Comparison of ENCODE assay signal across 10 cellular contexts in genomic region chr11:66112640-66113098, GRCh38. TPM values are rescaled to one million over a fixed set of nuclear protein-coding genes. Genes with fewer than 3 reads are reported as not detected.
DNase-seq lines count a peak whose midpoint lies in the region; ATAC-seq, FAIRE-seq and TF ChIP-seq lines count a peak whose summit lies in the region.
"Had no signal": no experiment of that assay in that cellular context is flagged by ENCODE, and none has a peak within 500 bp of the region (broad histone marks: within the 10 kb centered on the region; RNA-seq: fewer than 3 reads in every experiment).

No MANE protein-coding gene starts in this region.

- 32% methylated on average over 2 of the region's 2 CpGs for WGBS in liver
- WGBS in HepG2 (ENCODE audit: low lambda C conversion rate) = 63% methylated on average over 2 of the region's 2 CpGs
- 27 to 33% methylated on average over 2 of the region's 2 CpGs for WGBS in sigmoid colon, 2 donors

- H3K9me3 ChIP-seq in liver (ENCODE audit: control insufficient read depth in 4 of 4, low read length in 3 of 4) (no peaks in the 10 kb centered on the region), HepG2 (ENCODE audit: low read length) (no peaks in the 10 kb centered on the region), right atrium auricular region (no peaks in the 10 kb centered on the region), sigmoid colon (no peaks in the 10 kb centered on the region)

- H3K27me3 Mint-ChIP-seq in activated CD4-positive, alpha-beta memory T cell treated with anti-CD3 and anti-CD28 coated beads, Interleukin-2, amount 10 ng/mL, durations not matched to agents 7 days and 5 days = no peaks in the 10 kb centered on the region
- H3K27me3 Mint-ChIP-seq: brain had no signal

- H4K20me1 ChIP-seq in HepG2 (ENCODE audit: insufficient read depth, low read length) = no peaks in the 10 kb centered on the region

- H3K9ac ChIP-seq in liver (ENCODE audit: low read depth in 1 of 2, low read length in 2 of 2) = no peak overlapping the region
- H3K9ac ChIP-seq in HepG2 (ENCODE audit: insufficient read depth, low read depth, low read length) = no peak overlapping the region

- no peak for TF ChIP-seq CTCF in liver (IDR thresholded peaks at IDR 0.05; ENCODE audit: low read depth, low read length, missing input control)
- no peak for TF ChIP-seq CTCF in HepG2 (CRISPR knock-in tag; IDR thresholded peaks at IDR 0.05)
- TF ChIP-seq CTCF in right atrium auricular region (IDR thresholded peaks at IDR 0.05) = no peak
- TF ChIP-seq CTCF in sigmoid colon (IDR thresholded peaks at IDR 0.05) = no peak

- no peak overlapping the region for H2AFZ ChIP-seq in HepG2 (ENCODE audit: low read length)

- H3K27ac ChIP-seq in liver (ENCODE audit: low read depth in 1 of 2, low read length in 2 of 2) (no peak overlapping the region), HepG2 (ENCODE audit: extremely low read length, insufficient read depth, low read length) (no peak overlapping the region), right atrium auricular region (peak overlapping the region in 1 of 2 donors; percentile 70), sigmoid colon (peak overlapping the region in 1 of 4 donors; percentile 39)

- CTCF ChIA-PET in HepG2 (lab: Yijun Ruan, JAX; ENCODE audit: low intra/inter-chr PET ratio, low total read pairs) = no interaction called here
- CTCF ChIA-PET in activated CD4-positive, alpha-beta memory T cell treated with anti-CD3 and anti-CD28 coated beads, Interleukin-2, amount 10 ng/mL, durations not matched to agents 7 days and 5 days (lab: Charles Lee) = no interaction called here

- H3K4me3 ChIP-seq in liver (ENCODE audit: low read depth in 1 of 3, low read length in 3 of 3) = no peak overlapping the region
- no peak overlapping the region for H3K4me3 ChIP-seq in HepG2 (replicated peaks in 1 of 3; ENCODE audit: insufficient read depth in 1 of 3, low read depth in 2 of 3, low read length in 3 of 3)
- H3K4me3 ChIP-seq in right atrium auricular region = no peak overlapping the region
- H3K4me3 ChIP-seq in sigmoid colon = no peak overlapping the region

- no peaks in the 10 kb centered on the region for H3K9me3 Mint-ChIP-seq in activated CD4-positive, alpha-beta memory T cell treated with anti-CD3 and anti-CD28 coated beads, Interleukin-2, amount 10 ng/mL, durations not matched to agents 7 days and 5 days
- H3K9me3 Mint-ChIP-seq: brain had no signal

- peak overlapping the region; percentile 10 for H3K27ac Mint-ChIP-seq in activated CD4-positive, alpha-beta memory T cell treated with anti-CD3 and anti-CD28 coated beads, Interleukin-2, amount 10 ng/mL, durations not matched to agents 7 days and 5 days

- TF ChIP-seq EP300 in HepG2 (IDR thresholded peaks at IDR 0.05; ENCODE audit: low read depth in 2 of 2, low read length in 2 of 2) (no peak), HepG2 (CRISPR knock-in tag; IDR thresholded peaks at IDR 0.05; ENCODE audit: borderline replicate concordance) (no peak), sigmoid colon (IDR thresholded peaks at IDR 0.05) (no peak)

- H3K4me2 ChIP-seq in HepG2 (ENCODE audit: low read depth, low read length) = no peak overlapping the region

- FAIRE-seq in HepG2 (lab: Jason Lieb, UNC) = no peak
- no peak for FAIRE-seq in urothelium cell line (lab: Jason Lieb, UNC)

- TF ChIP-seq POLR2A in HepG2 (IDR thresholded peaks at IDR 0.05; ENCODE audit: insufficient read depth in 1 of 2, low read depth in 2 of 2, low read length in 2 of 2) = no peak
- TF ChIP-seq POLR2A in sigmoid colon (IDR thresholded peaks at IDR 0.05) = no peak

- ATAC-seq in HepG2 = no peak
- ATAC-seq in GM19324 (IDR thresholded peaks at IDR 0.05; ENCODE audit: low FRiP score, unreplicated experiment) = no peak

- H3K79me2 ChIP-seq in HepG2 (ENCODE audit: insufficient read depth, low read length) = peaks cover 2% of the 10 kb centered on the region

- H3K36me3 ChIP-seq in liver (ENCODE audit: control insufficient read depth in 4 of 4, insufficient read depth in 3 of 4, low read depth in 1 of 4, low read length in 3 of 4) = no peaks in the 10 kb centered on the region
- no peaks in the 10 kb centered on the region for H3K36me3 ChIP-seq in HepG2 (replicated peaks in 1 of 2; ENCODE audit: control insufficient read depth in 1 of 2, insufficient read depth in 2 of 2, low read length in 2 of 2)
- H3K36me3 ChIP-seq in right atrium auricular region = no peaks in the 10 kb centered on the region
- H3K36me3 ChIP-seq in sigmoid colon = no peaks in the 10 kb centered on the region

- no peak overlapping the region for H3K4me3 Mint-ChIP-seq in activated CD4-positive, alpha-beta memory T cell treated with anti-CD3 and anti-CD28 coated beads, Interleukin-2, amount 10 ng/mL, durations not matched to agents 7 days and 5 days
- H3K4me3 Mint-ChIP-seq: brain had no signal

- in situ Hi-C loops in HepG2 (cut with HindIII; ENCODE audit: extremely low pct_ligation_motif_present, low pct_unique_long_range_greater_than_20kb) = no loop called here

- H3K4me1 ChIP-seq in liver (ENCODE audit: control insufficient read depth in 4 of 4, insufficient read depth in 4 of 4, low read length in 3 of 4) (peaks cover 0 to 5% (median 2%) of the 10 kb centered on the region in 4 donors), HepG2 (ENCODE audit: insufficient read depth, low read length) (peaks cover 61% of the 10 kb centered on the region), right atrium auricular region (peaks cover 0 to 48% of the 10 kb centered on the region in 2 donors), sigmoid colon (peaks cover 0 to 26% (median 22%) of the 10 kb centered on the region in 4 donors)

- DNase-seq in HepG2 (ENCODE audit: low spot score) (no peak), right atrium auricular region (ENCODE audit: low spot score) (peak; percentile 65), urothelium cell line (ENCODE audit: low spot score) (peak; percentile 18), DMS53 treated with DMSO at 0.1 percent for 48 hours (lab: John Stamatoyannopoulos, UW; ENCODE audit: unreplicated experiment) (no peak), sigmoid colon (no peak)
- no peak for DNase-seq in activated CD4-positive, alpha-beta memory T cell treated with anti-CD3 and anti-CD28 coated beads, Interleukin-2, amount 10 ng/mL, durations not matched to agents 7 days and 5 days
- DNase-seq: stimulated activated CD4-positive, alpha-beta T cell treated with anti-CD3 and anti-CD28 coated beads, Interleukin-4, amount 100 ng/mL, for 4 hours had no signal

- POLR2A ChIA-PET in HepG2 (lab: Yijun Ruan, JAX) = no interaction called here
- POLR2A ChIA-PET in activated CD4-positive, alpha-beta memory T cell treated with anti-CD3 and anti-CD28 coated beads, Interleukin-2, amount 10 ng/mL, durations not matched to agents 7 days and 5 days (lab: Charles Lee) = interaction anchor here (1.7 to 1.9 kb wide), 2 partner anchors 12 to 14 kb away, joined by 6 to 7 read pairs; no protein-coding TSS in a partner anchor

- peaks cover 82% of the 10 kb centered on the region for H3K4me1 Mint-ChIP-seq in activated CD4-positive, alpha-beta memory T cell treated with anti-CD3 and anti-CD28 coated beads, Interleukin-2, amount 10 ng/mL, durations not matched to agents 7 days and 5 days

- H3K27me3 ChIP-seq in liver (ENCODE audit: control insufficient read depth in 4 of 4, insufficient read depth in 4 of 4, low read length in 3 of 4) (no peaks in the 10 kb centered on the region), HepG2 (ENCODE audit: control insufficient read depth in 1 of 2, insufficient read depth in 2 of 2, low read length in 2 of 2) (no peaks in the 10 kb centered on the region), right atrium auricular region (no peaks in the 10 kb centered on the region), sigmoid colon (no peaks in the 10 kb centered on the region)

- no TSS peak for BruUV-seq in HepG2 (replicated peaks; lab: Mats Ljungman, UMichigan)

- H3K36me3 Mint-ChIP-seq in activated CD4-positive, alpha-beta memory T cell treated with anti-CD3 and anti-CD28 coated beads, Interleukin-2, amount 10 ng/mL, durations not matched to agents 7 days and 5 days (ENCODE audit: low read depth) = peaks cover 6% of the 10 kb centered on the region

- intact Hi-C loops in HepG2 (cut with micrococcal nuclease; ENCODE audit: unreplicated experiment) = no loop called here
- intact Hi-C loops in sigmoid colon (cut with DNase I) = no loop called here

- TF ChIP-seq RAD21 in liver (IDR thresholded peaks at IDR 0.05) = no peak
- TF ChIP-seq RAD21 in HepG2 (CRISPR knock-in tag; IDR thresholded peaks at IDR 0.05) = no peak

TF ChIP-seq in liver, 16 proteins besides CTCF, POLR2A, EP300 and RAD21 (continues in another document):
- peak; percentile 51 for TF ChIP-seq NR2F2 (IDR thresholded peaks at IDR 0.05)

TF ChIP-seq in HepG2, 621 proteins besides CTCF, POLR2A, EP300 and RAD21 (continues in another document):
- TF ChIP-seq FOXK2 (IDR thresholded peaks at IDR 0.05) = no peak

RNA-seq across cellular contexts. Expression of gene PACS1, which starts 42.6 kb away (rescaled TPM):
- total RNA-seq in liver (1 to 10 TPM; 7.1 to 9.1 TPM), HepG2 (2016; rRNA removed; fragmentation: Illumina TruSeq; extraction: Trizol) (7.6 and 12.2 TPM in 2 replicates), right atrium auricular region (10 to 100 TPM; 47.7 to 88.9 TPM), sigmoid colon (10 to 100 TPM; 16.3 to 75.9 (median 26.5) TPM)
- polyA plus RNA-seq in liver (1 to 10 TPM; 2.7 to 7.6 TPM), HepG2 (2011; rRNA removed) (8.6 and 11.9 TPM in 2 replicates), sigmoid colon (10 to 100 TPM in 1 of 3 donors, 1 to 10 TPM in 2; 2.1 to 28.0 (median 5.4) TPM)
- 4.8 and 5.7 TPM in 2 replicates for total RNA-seq in HepG2 (2016; cell fraction: cytosol; rRNA removed; fragmentation: Illumina TruSeq; extraction: Trizol; ENCODE audit: low read depth)
- 7.7 and 14.4 TPM in 2 replicates for total RNA-seq in HepG2 (2016; cell fraction: insoluble cytoplasmic fraction; rRNA removed; fragmentation: Illumina TruSeq; extraction: Trizol)
- 14.5 and 17.0 TPM in 2 replicates for total RNA-seq in HepG2 (2016; cell fraction: membrane; rRNA removed; fragmentation: Illumina TruSeq; extraction: Trizol)
- total RNA-seq in HepG2 (2016; cell fraction: nucleus; rRNA removed; fragmentation: Illumina TruSeq; extraction: Trizol) = 14.3 and 14.8 TPM in 2 replicates
- polyA plus RNA-seq in HepG2 (2011; cell fraction: cytosol; rRNA removed) = 6.3 and 6.7 TPM in 2 replicates
- polyA plus RNA-seq in HepG2 (2011; cell fraction: nucleus; rRNA removed) = 24.8 and 26.9 TPM in 2 replicates
- 12.5 and 17.3 TPM in 2 replicates for polyA plus RNA-seq in HepG2 (2012)
- 5.2 and 6.3 TPM in 2 replicates for polyA plus RNA-seq in HepG2 (2016; cell fraction: cytosol; fragmentation: Illumina TruSeq; extraction: Trizol; ENCODE audit: low read depth)
- polyA plus RNA-seq in HepG2 (2016; cell fraction: insoluble cytoplasmic fraction; fragmentation: Illumina TruSeq; extraction: Trizol; ENCODE audit: low read depth) = 11.8 and 22.2 TPM in 2 replicates
- polyA plus RNA-seq in HepG2 (2016; cell fraction: membrane; fragmentation: Illumina TruSeq; extraction: Trizol; ENCODE audit: low read depth) = 17.7 and 23.2 TPM in 2 replicates
- polyA plus RNA-seq in HepG2 (2016; cell fraction: nucleus; fragmentation: Illumina TruSeq; extraction: Trizol; ENCODE audit: insufficient read depth, low read depth) = 21.2 and 23.6 TPM in 2 replicates
- polyA minus RNA-seq in HepG2 (2011; rRNA and poly(A)+ RNA removed; ENCODE audit: low replicate concordance) = 28.3 and 63.7 TPM in 2 replicates
- 16.9 and 29.5 TPM in 2 replicates for polyA minus RNA-seq in HepG2 (2011; cell fraction: cytosol; rRNA and poly(A)+ RNA removed)
- polyA minus RNA-seq in HepG2 (2011; cell fraction: nucleus; rRNA and poly(A)+ RNA removed) = 26.5 and 37.7 TPM in 2 replicates
- 10 to 100 TPM; 86.4 to 95.0 TPM for total RNA-seq in activated CD4-positive, alpha-beta memory T cell treated with anti-CD3 and anti-CD28 coated beads, Interleukin-2, amount 10 ng/mL, durations not matched to agents 7 days and 5 days

Comparison
In these comparisons a context has a peak if more than half of its experiments do, and no peak if none do; other contexts are left out.
1. DNase-seq: peak in right atrium auricular region (single experiment) and urothelium cell line (single experiment); none in HepG2 (single experiment), activated CD4-positive, alpha-beta memory T cell treated with anti-CD3 and anti-CD28 coated beads, Interleukin-2, amount 10 ng/mL, durations not matched to agents 7 days and 5 days (single experiment), DMS53 treated with DMSO at 0.1 percent for 48 hours (single experiment) and sigmoid colon (single experiment).